Comparison of ENCODE assay signal across 8 cellular contexts in the genomic region with DNA sequence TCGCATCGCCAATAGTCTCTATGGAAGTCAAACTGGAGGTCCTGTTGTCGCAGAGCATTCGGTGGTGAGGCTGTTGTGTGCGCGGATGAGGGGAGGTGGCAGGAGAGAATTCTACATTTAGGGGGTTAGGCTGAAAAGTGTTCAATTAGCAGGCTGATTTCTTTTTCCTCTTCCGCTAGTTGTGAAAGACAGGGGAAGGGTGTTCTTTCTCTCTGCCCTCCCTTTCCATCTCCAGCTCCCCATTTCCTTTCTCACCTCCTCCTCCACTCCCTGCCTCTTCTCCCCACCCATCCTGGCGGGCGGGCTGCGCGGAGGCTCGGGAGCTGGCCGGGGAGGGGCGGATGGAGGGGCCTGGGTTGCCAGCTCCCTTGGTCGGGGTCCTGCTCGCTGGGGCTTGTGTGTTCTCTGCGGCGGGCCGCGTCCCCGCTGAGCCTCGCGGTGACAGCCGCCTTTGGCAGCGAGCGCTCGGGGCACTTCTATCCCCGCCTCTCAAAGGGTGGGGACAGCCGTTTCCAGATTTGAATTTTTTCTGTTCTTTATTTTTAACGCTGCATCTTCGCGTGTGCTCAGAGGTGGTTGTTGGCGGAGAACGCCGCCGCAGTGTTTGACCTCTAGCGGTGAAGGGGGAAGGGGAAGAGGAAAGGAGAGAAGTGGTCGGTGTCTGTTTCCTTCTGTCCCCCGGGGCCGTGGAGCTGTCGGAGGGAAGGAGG.
DNase-seq lines count a peak whose midpoint lies in the region; TF ChIP-seq lines count a peak whose summit lies in the region.

No MANE protein-coding gene starts in this region.

- peak; percentile 50 to 76 for DNase-seq in NCI-H2081 (lab: John Stamatoyannopoulos, UW)
- DNase-seq in NCI-H2081 treated with DMSO at 0.1 percent for 48 hours (lab: John Stamatoyannopoulos, UW): no peak
- peak; percentile 33 for DNase-seq in NCI-H69 (lab: John Stamatoyannopoulos, UW)
- peak; percentile 46 for DNase-seq in foreskin melanocyte
- no peak for DNase-seq in NCI-H2107 treated with DMSO at 0.1 percent for 48 hours (lab: John Stamatoyannopoulos, UW; ENCODE audit: unreplicated experiment)
- no peak for DNase-seq in NK-92 (lab: John Stamatoyannopoulos, UW; ENCODE audit: unreplicated experiment)
- no peak for DNase-seq in erythroblast (lab: John Stamatoyannopoulos, UW)

- no peak for TF ChIP-seq POLR2A in erythroblast (IDR thresholded peaks at IDR 0.05; ENCODE audit: low read length)

- peak overlapping the region in 5 of 7 experiments; percentile 4 to 46 (median 32) for H3K4me3 ChIP-seq in skin epidermis

- peak overlapping the region in 2 of 21 experiments; percentile 31 to 60 for H3K27ac ChIP-seq in skin epidermis

Comparison
In these comparisons a context has a peak if more than half of its experiments do, and no peak if none do; other contexts are left out.
1. DNase-seq: peak in NCI-H2081 (2 of 2), NCI-H69 (single experiment) and foreskin melanocyte (single experiment); none in NCI-H2081 treated with DMSO at 0.1 percent for 48 hours (single experiment), NCI-H2107 treated with DMSO at 0.1 percent for 48 hours (single experiment), NK-92 (single experiment) and erythroblast (0 of 2).